Comparison of ENCODE assay signal across 18 cellular contexts in genomic region chrX:123989235-123989634, GRCh38.
"Had no signal": no experiment of that assay in that cellular context is flagged by ENCODE, and none has a peak within 500 bp of the region (broad histone marks: within the 10 kb centered on the region; RNA-seq: fewer than 3 reads in every experiment).

No MANE protein-coding gene starts in this region.

- DNase-seq: effector CD4-positive, alpha-beta T cell; endodermal cell; heart right ventricle; islet precursor cell; left lung; lower lobe of right lung; midbrain; nephron progenitor cell; posterior cingulate gyrus; sigmoid colon; stimulated activated CD4-positive, alpha-beta T cell treated with anti-CD3 and anti-CD28 coated beads, Interleukin-12 subunit alpha, Interleukin-12 subunit beta, amount 100 ng/mL, for 4 hours; stimulated activated naive CD4-positive, alpha-beta T cell; stomach; substantia nigra; transverse colon had no signal

- H3K9me3 ChIP-seq: heart right ventricle, left lung, lower lobe of right lung, sigmoid colon, stomach, thoracic aorta, transverse colon had no signal

- H3K36me3 ChIP-seq: heart right ventricle, left lung, lower lobe of right lung, sigmoid colon, stomach, thoracic aorta, transverse colon had no signal

- H3K27me3 ChIP-seq: heart right ventricle, left lung, stomach, transverse colon had no signal

- H3K4me3 ChIP-seq: coronary artery, heart right ventricle, left lung, lower lobe of right lung, sigmoid colon, skin epidermis, stomach, thoracic aorta, transverse colon had no signal

- H3K27ac ChIP-seq: coronary artery, heart right ventricle, left lung, lower lobe of right lung, sigmoid colon, skin epidermis, thoracic aorta, transverse colon had no signal

- ATAC-seq: heart right ventricle had no signal
